Comparison of ENCODE assay signal across 8 cellular contexts in genomic region chr17:68248886-68249872, GRCh38. TPM values are rescaled to one million over a fixed set of nuclear protein-coding genes. Genes with fewer than 3 reads are reported as not detected.
DNase-seq lines count a peak whose midpoint lies in the region; ATAC-seq, FAIRE-seq and TF ChIP-seq lines count a peak whose summit lies in the region.

No MANE protein-coding gene starts in this region.

- H3K27me3 ChIP-seq in HUES6 (ENCODE audit: control insufficient read depth, insufficient read depth, low read length) (no peaks in the 10 kb centered on the region), tibial nerve (no peaks in the 10 kb centered on the region)

- WGBS in tibial nerve, 2 donors: 51 to 53% methylated on average over 12 of the region's 12 CpGs

- H3K36me3 ChIP-seq in HUES6 (ENCODE audit: control insufficient read depth, insufficient read depth, low read length) (peaks cover 31% of the 10 kb centered on the region), kidney (ENCODE audit: control insufficient read depth in 1 of 2, insufficient read depth in 2 of 2, low read length in 2 of 2) (peaks cover under 1 to 6% of the 10 kb centered on the region in 2 donors), tibial nerve (peaks cover 0 to 37% (median 0%) of the 10 kb centered on the region in 3 donors)

- H3K27ac Mint-ChIP-seq in activated T-helper 2 cell treated with anti-CD3 and anti-CD28 coated beads, Interferon-gamma antibody, Interleukin-2, Interleukin-4, amounts not matched to agents 10 μg/mL and 5 μg/mL and 100 μg/mL, durations not matched to agents 14 hours and 24 hours and 36 hours: peak overlapping the region; percentile 94

- no peak for TF ChIP-seq POLR2A in tibial nerve (IDR thresholded peaks at IDR 0.05)

- DNase-seq in AG10803 (ENCODE audit: low read depth): no peak
- peak; percentile 9 for DNase-seq in activated T-helper 2 cell treated with anti-CD3 and anti-CD28 coated beads, Interferon-gamma antibody, Interleukin-2, Interleukin-4, amounts not matched to agents 10 μg/mL and 5 μg/mL and 100 μg/mL, durations not matched to agents 14 hours and 24 hours and 36 hours (ENCODE audit: low spot score)
- DNase-seq in kidney: no peak
- DNase-seq in tibial nerve (ENCODE audit: low spot score in 2 of 2): no peak
- no peak for DNase-seq in cortex of kidney (lab: John Stamatoyannopoulos, UW)
- DNase-seq in NCI-H2107 (lab: John Stamatoyannopoulos, UW): no peak

- peak overlapping the region; percentile 91 for H3K4me3 Mint-ChIP-seq in activated T-helper 2 cell treated with anti-CD3 and anti-CD28 coated beads, Interferon-gamma antibody, Interleukin-2, Interleukin-4, amounts not matched to agents 10 μg/mL and 5 μg/mL and 100 μg/mL, durations not matched to agents 14 hours and 24 hours and 36 hours (ENCODE audit: low read depth)

- no peak for FAIRE-seq in kidney (lab: Jason Lieb, UNC)

- ATAC-seq in GM18498 (IDR thresholded peaks at IDR 0.05; ENCODE audit: unreplicated experiment): no peak

- no peak overlapping the region for H3K9ac ChIP-seq in HUES6 (ENCODE audit: low read length)
- H3K9ac ChIP-seq in kidney (ENCODE audit: low read length in 2 of 2): peak overlapping the region in 1 of 2 donors; percentile 95

- no peaks in the 10 kb centered on the region for H3K27me3 Mint-ChIP-seq in activated T-helper 2 cell treated with anti-CD3 and anti-CD28 coated beads, Interferon-gamma antibody, Interleukin-2, Interleukin-4, amounts not matched to agents 10 μg/mL and 5 μg/mL and 100 μg/mL, durations not matched to agents 14 hours and 24 hours and 36 hours (ENCODE audit: low read depth)

- no peak overlapping the region for H3K27ac ChIP-seq in HUES6 (ENCODE audit: low read depth, low read length)
- peak overlapping the region; percentile 89 to 95 for H3K27ac ChIP-seq in kidney (ENCODE audit: low read depth in 2 of 2, low read length in 2 of 2)
- H3K27ac ChIP-seq in tibial nerve: peak overlapping the region; percentile 94 to 98 (median 97)

- H3K9me3 ChIP-seq in HUES6 (ENCODE audit: control insufficient read depth, insufficient read depth, low read depth, low read length) (no peaks in the 10 kb centered on the region), kidney (ENCODE audit: control insufficient read depth in 1 of 2, low read length in 2 of 2) (no peaks in the 10 kb centered on the region), tibial nerve (no peaks in the 10 kb centered on the region)

- peaks cover 60% of the 10 kb centered on the region for H3K36me3 Mint-ChIP-seq in activated T-helper 2 cell treated with anti-CD3 and anti-CD28 coated beads, Interferon-gamma antibody, Interleukin-2, Interleukin-4, amounts not matched to agents 10 μg/mL and 5 μg/mL and 100 μg/mL, durations not matched to agents 14 hours and 24 hours and 36 hours (ENCODE audit: low read depth)

- H3K4me3 ChIP-seq in AG10803 (ENCODE audit: low read length): peak overlapping the region; percentile 80
- H3K4me3 ChIP-seq in HUES6 (ENCODE audit: low read depth, low read length): peak overlapping the region; percentile 90
- peak overlapping the region in 1 of 2 donors; percentile 74 for H3K4me3 ChIP-seq in kidney (ENCODE audit: low read length in 2 of 2)
- H3K4me3 ChIP-seq in tibial nerve: peak overlapping the region; percentile 68 to 96 (median 84)

- H3K9me3 Mint-ChIP-seq in activated T-helper 2 cell treated with anti-CD3 and anti-CD28 coated beads, Interferon-gamma antibody, Interleukin-2, Interleukin-4, amounts not matched to agents 10 μg/mL and 5 μg/mL and 100 μg/mL, durations not matched to agents 14 hours and 24 hours and 36 hours: no peaks in the 10 kb centered on the region

- no peak for TF ChIP-seq EP300 in tibial nerve (IDR thresholded peaks at IDR 0.05)

- peaks cover 52% of the 10 kb centered on the region for H3K4me1 Mint-ChIP-seq in activated T-helper 2 cell treated with anti-CD3 and anti-CD28 coated beads, Interferon-gamma antibody, Interleukin-2, Interleukin-4, amounts not matched to agents 10 μg/mL and 5 μg/mL and 100 μg/mL, durations not matched to agents 14 hours and 24 hours and 36 hours (ENCODE audit: low read depth)

- TF ChIP-seq CTCF in AG10803 (conservative IDR thresholded peaks at IDR 0.05; ENCODE audit: low read length): no peak
- no peak for TF ChIP-seq CTCF in kidney (IDR thresholded peaks at IDR 0.05; ENCODE audit: borderline replicate concordance, extremely low read depth, insufficient read depth)
- no peak for TF ChIP-seq CTCF in tibial nerve (IDR thresholded peaks at IDR 0.05)

- intact Hi-C loops in activated T-helper 2 cell treated with anti-CD3 and anti-CD28 coated beads, Interferon-gamma antibody, Interleukin-2, Interleukin-4, amounts not matched to agents 10 μg/mL and 5 μg/mL and 100 μg/mL, durations not matched to agents 14 hours and 24 hours and 36 hours (cut with micrococcal nuclease): loop anchor here (1.0 to 5.0 kb wide), 2 partner anchors 43 to 44 kb away; partner anchors contain the start of genes ARSG and SLC16A6
- intact Hi-C loops in kidney (cut with DNase I): no loop called here

- H3K4me1 ChIP-seq in HUES6 (ENCODE audit: control insufficient read depth, insufficient read depth, low read length) (0 out of 2 replicates have a peak, but pooled peaks cover 6% of the 10 kb centered on the region), kidney (ENCODE audit: control insufficient read depth in 1 of 2, insufficient read depth in 1 of 2, low read depth in 1 of 2, low read length in 2 of 2) (peaks cover 3 to 4% of the 10 kb centered on the region in 2 donors), tibial nerve (peaks cover 0 to 20% (median 6%) of the 10 kb centered on the region in 4 donors)

RNA-seq across cellular contexts. Expression of gene AMZ2, which starts 1.3 kb away (rescaled TPM):
- 85.9 and 111 TPM in 2 replicates for total RNA-seq in activated T-helper 2 cell treated with anti-CD3 and anti-CD28 coated beads, Interferon-gamma antibody, Interleukin-2, Interleukin-4, amounts not matched to agents 10 μg/mL and 5 μg/mL and 100 μg/mL, durations not matched to agents 14 hours and 24 hours and 36 hours
- total RNA-seq in kidney (48.6 TPM), tibial nerve (10 to 100 TPM; 27.6 to 38.2 (median 31.7) TPM)
- 90.9 TPM for polyA plus RNA-seq in kidney (ENCODE audit: insufficient read depth, low read depth, low replicate concordance)

RNA-seq across cellular contexts. Expression of gene SLC16A6, which starts 41.7 kb away (rescaled TPM):
- total RNA-seq in activated T-helper 2 cell treated with anti-CD3 and anti-CD28 coated beads, Interferon-gamma antibody, Interleukin-2, Interleukin-4, amounts not matched to agents 10 μg/mL and 5 μg/mL and 100 μg/mL, durations not matched to agents 14 hours and 24 hours and 36 hours: 3.1 and 3.4 TPM in 2 replicates
- total RNA-seq in kidney (3.6 TPM), tibial nerve (under 1 TPM in 2 of 4 donors, not detected in 2; 0.20 to 0.90 TPM)
- 0.82 TPM for polyA plus RNA-seq in kidney (ENCODE audit: insufficient read depth, low read depth, low replicate concordance)

RNA-seq across cellular contexts. Expression of gene ARSG, which starts 42.1 kb away (rescaled TPM):
- 7.3 and 9.6 TPM in 2 replicates for total RNA-seq in activated T-helper 2 cell treated with anti-CD3 and anti-CD28 coated beads, Interferon-gamma antibody, Interleukin-2, Interleukin-4, amounts not matched to agents 10 μg/mL and 5 μg/mL and 100 μg/mL, durations not matched to agents 14 hours and 24 hours and 36 hours
- 12.6 TPM for total RNA-seq in kidney
- polyA plus RNA-seq in kidney (ENCODE audit: insufficient read depth, low read depth, low replicate concordance): 5.0 TPM
- total RNA-seq in tibial nerve: 10 to 100 TPM in 1 of 4 donors, 1 to 10 TPM in 3; 2.1 to 11.4 (median 4.1) TPM
